28 cellular contexts compared by ENCODE assay signal in genomic region chr11:121109916-121110656, GRCh38.
"Had no signal": no experiment of that assay in that cellular context is flagged by ENCODE, and none has a peak within 500 bp of the region (broad histone marks: within the 10 kb centered on the region; RNA-seq: fewer than 3 reads in every experiment).

No MANE protein-coding gene starts in this region.

- H3K36me3 ChIP-seq: cardiac muscle cell, left ventricle myocardium inferior, neutrophil, ovary, prostate gland, spleen, uterus, WERI-Rb-1 had no signal

- FAIRE-seq: endothelial cell of umbilical vein, TTC549 had no signal

- H3K4me1 ChIP-seq: prostate gland had no signal

- H3K27me3 ChIP-seq: cardiac muscle cell, ovary, testis, uterus had no signal

- H3K27ac ChIP-seq: cardiac muscle cell, hepatocyte, left ventricle myocardium inferior, neutrophil, ovary, prostate gland, testis, uterus, WERI-Rb-1 had no signal

- H3K79me2 ChIP-seq: hepatocyte had no signal

- DNase-seq: activated CD4-positive, alpha-beta T cell treated with anti-CD3 and anti-CD28 coated beads, Interleukin-2, amount 10 ng/mL, durations not matched to agents 7 days and 5 days; activated CD4-positive, CD25-positive, alpha-beta regulatory T cell treated with anti-CD3 and anti-CD28 coated beads, Interleukin-2, amount 50 U/mL, for 72 hours; activated CD8-positive, alpha-beta memory T cell treated with anti-CD3 and anti-CD28 coated beads, Interleukin-2, amount 10 ng/mL, durations not matched to agents 7 days and 5 days; activated CD8-positive, alpha-beta T cell treated with anti-CD3 and anti-CD28 coated beads for 36 hours; activated effector memory CD4-positive, alpha-beta T cell treated with anti-CD3 and anti-CD28 coated beads, Interleukin-2, amount 50 U/mL, for 16 hours; activated naive CD4-positive, alpha-beta T cell treated with anti-CD3 and anti-CD28 coated beads, Interleukin-2, amount 10 ng/mL, durations not matched to agents 7 days and 5 days; activated T-cell treated with anti-CD3 and anti-CD28 coated beads for 4 hours; dermis blood vessel endothelial cell; effector memory CD4-positive, alpha-beta T cell; foreskin melanocyte; kidney glomerular epithelial cell; left ventricle myocardium inferior; naive thymus-derived CD8-positive, alpha-beta T cell; ovary; spleen; stimulated activated CD4-positive, alpha-beta T cell treated with anti-CD3 and anti-CD28 coated beads, Interleukin-4, amount 100 ng/mL, for 1 hour; stimulated activated naive CD4-positive, alpha-beta T cell; testis; trophoblast cell; uterus; WERI-Rb-1 had no signal

- H2AFZ ChIP-seq: hepatocyte had no signal

- ATAC-seq: activated CD8-positive, alpha-beta memory T cell treated with anti-CD3 and anti-CD28 coated beads, Interleukin-2, amount 10 ng/mL, durations not matched to agents 7 days and 5 days; activated CD8-positive, alpha-beta T cell treated with anti-CD3 and anti-CD28 coated beads for 36 hours; esophagus mucosa; naive thymus-derived CD8-positive, alpha-beta T cell had no signal

- H3K4me3 ChIP-seq: cardiac muscle cell, hepatocyte, left ventricle myocardium inferior, ovary, prostate gland, spleen, testis, uterus had no signal

- H3K9me3 ChIP-seq: left ventricle myocardium inferior, neutrophil, ovary, prostate gland, spleen, testis, uterus had no signal

- H3K4me2 ChIP-seq: hepatocyte had no signal
